ENCODE assay signal across 20 cellular contexts in genomic region chr5:120504057-120504456, GRCh38. TPM values are rescaled to one million over a fixed set of nuclear protein-coding genes. Genes with fewer than 3 reads are reported as not detected.
"Had no signal": no experiment of that assay in that cellular context is flagged by ENCODE, and none has a peak within 500 bp of the region (broad histone marks: within the 10 kb centered on the region; RNA-seq: fewer than 3 reads in every experiment).

No MANE protein-coding gene starts in this region.

- H3K4me3 ChIP-seq: esophagus squamous epithelium, heart left ventricle, sigmoid colon had no signal

- H3K4me1 ChIP-seq: esophagus squamous epithelium, sigmoid colon had no signal

- H3K36me3 ChIP-seq: esophagus squamous epithelium, heart left ventricle, sigmoid colon had no signal

- DNase-seq: effector memory CD8-positive, alpha-beta T cell; esophagus squamous epithelium; heart left ventricle; hippocampal formation; kidney glomerular epithelial cell; naive thymus-derived CD8-positive, alpha-beta T cell; posterior cingulate gyrus; sigmoid colon; small intestine; stimulated activated CD4-positive, alpha-beta T cell treated with anti-CD3 and anti-CD28 coated beads, Interleukin-12 subunit alpha, Interleukin-12 subunit beta, amount 100 ng/mL, for 4 hours; stimulated activated CD4-positive, alpha-beta T cell treated with anti-CD3 and anti-CD28 coated beads, Interleukin-2, amount 100 ng/mL, for 48 hours; stimulated activated naive CD4-positive, alpha-beta T cell treated with Interleukin-2 at 50 U/mL for 16 hours; trophoblast cell had no signal

- ATAC-seq: effector memory CD8-positive, alpha-beta T cell; heart left ventricle; naive thymus-derived CD8-positive, alpha-beta T cell had no signal

- H3K27me3 ChIP-seq: esophagus squamous epithelium, heart left ventricle, sigmoid colon had no signal

- H3K27ac ChIP-seq: epithelial cell of prostate, esophagus squamous epithelium, heart left ventricle, sigmoid colon had no signal

- FAIRE-seq: colon, frontal cortex, islet of Langerhans, small intestine, urothelium cell line had no signal

- H3K9me3 ChIP-seq: esophagus squamous epithelium, heart left ventricle, sigmoid colon had no signal

RNA-seq across cellular contexts. Expression of gene PRR16, which starts 40.0 kb away (rescaled TPM):
- total RNA-seq: lung microvascular endothelial cell; naive thymus-derived CD8-positive, alpha-beta T cell; neural crest cell had no signal
- polyA plus RNA-seq: naive thymus-derived CD8-positive, alpha-beta T cell had no signal
